Comparison of ENCODE assay signal across 10 cellular contexts in the genomic region with DNA sequence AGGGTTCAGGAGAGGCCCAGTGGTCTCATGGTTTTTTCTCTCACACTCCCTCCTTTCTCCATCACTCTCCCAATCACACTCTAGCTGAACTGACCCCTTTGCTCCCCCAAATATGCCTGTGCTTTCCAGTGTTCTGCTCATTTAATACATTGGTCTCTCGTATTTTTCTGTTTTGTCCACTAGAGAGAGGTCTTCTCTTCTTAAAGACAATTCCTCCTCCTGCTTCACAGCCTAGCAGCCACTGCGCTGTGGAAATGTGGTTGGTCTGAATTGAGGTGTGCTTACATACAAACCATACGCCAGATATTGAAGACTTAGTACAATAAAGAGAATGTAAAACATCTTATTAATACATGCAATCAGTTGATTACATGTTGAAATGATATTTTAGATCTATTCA.
DNase-seq lines count a peak whose midpoint lies in the region; ATAC-seq and TF ChIP-seq lines count a peak whose summit lies in the region.
"Had no signal": no experiment of that assay in that cellular context is flagged by ENCODE, and none has a peak within 500 bp of the region (broad histone marks: within the 10 kb centered on the region; RNA-seq: fewer than 3 reads in every experiment).

No MANE protein-coding gene starts in this region.

- in situ Hi-C loops in gastrocnemius medialis (cut with MboI; ENCODE audit: low sequenced_read_pairs in 4 of 4) = loop anchor here in 2 of 4 donors (25.0 kb wide), 2 partner anchors 274 to 326 kb away; partner anchors contain the start of genes CCR2 (in 1 of the 2) and CCR5 (in 1 of the 2)
- in situ Hi-C loops in HAP-1 (cut with MboI; ENCODE audit: low sequenced_read_pairs) = loop anchor here (25.0 kb wide), 1 partner anchor 1051 kb away; the partner anchor contains the start of gene CLEC3B

- H3K4me1 ChIP-seq in hepatocyte (ENCODE audit: insufficient read depth) (no peaks in the 10 kb centered on the region), gastrocnemius medialis (no peaks in the 10 kb centered on the region), HAP-1 (no peaks in the 10 kb centered on the region)

- ATAC-seq in GM18861 (IDR thresholded peaks at IDR 0.05; ENCODE audit: unreplicated experiment) = peak; percentile 24
- no peak for ATAC-seq in T-helper 17 cell
- no peak for ATAC-seq in HG03469 (IDR thresholded peaks at IDR 0.05; ENCODE audit: unreplicated experiment)
- ATAC-seq in gastrocnemius medialis = no peak
- ATAC-seq in GM18909 (IDR thresholded peaks at IDR 0.05; ENCODE audit: poor library complexity, unreplicated experiment) = no peak

- H3K36me3 Mint-ChIP-seq in T-helper 17 cell (ENCODE audit: low read depth) = no peaks in the 10 kb centered on the region

- peaks cover 9% of the 10 kb centered on the region for H3K4me1 Mint-ChIP-seq in T-helper 17 cell

- TF ChIP-seq CTCF in AG09319 (IDR thresholded peaks at IDR 0.05; ENCODE audit: low read depth, low read length) (peak; percentile 17), hepatocyte (IDR thresholded peaks at IDR 0.05; ENCODE audit: poor library complexity) (peak; percentile 46), gastrocnemius medialis (IDR thresholded peaks at IDR 0.05 in 4 of 5, conservative IDR thresholded peaks at IDR 0.05 in 1 of 5) (no peak)

- no peak overlapping the region for H3K4me3 Mint-ChIP-seq in T-helper 17 cell

- H3K9me2 ChIP-seq in hepatocyte (replicated peaks; ENCODE audit: insufficient read depth) = no peaks in the 10 kb centered on the region

- H4K20me1 ChIP-seq in hepatocyte (ENCODE audit: insufficient read depth, poor library complexity, severe bottlenecking) = no peaks in the 10 kb centered on the region

- no peak overlapping the region for H2AFZ ChIP-seq in hepatocyte

- no peaks in the 10 kb centered on the region for H3K27me3 Mint-ChIP-seq in T-helper 17 cell

- TF ChIP-seq POLR2A in gastrocnemius medialis (IDR thresholded peaks at IDR 0.05) = no peak

- peak overlapping the region; percentile 19 for H3K27ac Mint-ChIP-seq in T-helper 17 cell

- H3K27me3 ChIP-seq in hepatocyte (no peaks in the 10 kb centered on the region), gastrocnemius medialis (no peaks in the 10 kb centered on the region), HAP-1 (ENCODE audit: low read depth) (no peaks in the 10 kb centered on the region)

- DNase-seq in AG09319 (ENCODE audit: extremely low read depth, low read depth) = no peak
- DNase-seq in T-helper 17 cell = no peak
- DNase-seq in hepatocyte (ENCODE audit: low spot score) = peak; percentile 31
- DNase-seq in gastrocnemius medialis = no peak
- no peak for DNase-seq in HAP-1 (ENCODE audit: low spot score in 2 of 2)
- DNase-seq: activated naive CD4-positive, alpha-beta T cell; NCI-H1105 treated with DMSO at 0.1 percent for 48 hours had no signal

- no peaks in the 10 kb centered on the region for H3K79me2 ChIP-seq in hepatocyte

- no peaks in the 10 kb centered on the region for H3K36me3 ChIP-seq in hepatocyte (replicated peaks; ENCODE audit: insufficient read depth, low read depth)
- H3K36me3 ChIP-seq in gastrocnemius medialis = no peaks in the 10 kb centered on the region
- H3K36me3 ChIP-seq in HAP-1 (replicated peaks) = no peaks in the 10 kb centered on the region

- H3K9me3 ChIP-seq in T-helper 17 cell (ENCODE audit: control insufficient read depth, low read length, poor library complexity, severe bottlenecking) (no peaks in the 10 kb centered on the region), hepatocyte (ENCODE audit: low read depth) (no peaks in the 10 kb centered on the region), gastrocnemius medialis (no peaks in the 10 kb centered on the region), HAP-1 (no peaks in the 10 kb centered on the region)

- H3K4me2 ChIP-seq in hepatocyte = no peak overlapping the region

- H3K27ac ChIP-seq in hepatocyte (no peak overlapping the region), gastrocnemius medialis (no peak overlapping the region)

- H3K4me3 ChIP-seq in hepatocyte (no peak overlapping the region), gastrocnemius medialis (no peak overlapping the region), HAP-1 (no peak overlapping the region)

- WGBS in hepatocyte (ENCODE audit: low lambda C conversion rate, missing lambda C conversion rate) = 74% methylated on average over 3 of the region's 3 CpGs

- intact Hi-C loops in gastrocnemius medialis (cut with DNase I; ENCODE audit: low total_unique reads) = loop anchor here (10.0 kb wide), 1 partner anchor 287 kb away; the partner anchor contains the start of gene CCR5

Comparison
In these comparisons a context has a peak if more than half of its experiments do, and no peak if none do; other contexts are left out.
1. CTCF ChIP-seq: peak in AG09319 (single experiment) and hepatocyte (single experiment); none in gastrocnemius medialis (0 of 5).